1 cellular context compared by ENCODE assay signal in the genomic region with DNA sequence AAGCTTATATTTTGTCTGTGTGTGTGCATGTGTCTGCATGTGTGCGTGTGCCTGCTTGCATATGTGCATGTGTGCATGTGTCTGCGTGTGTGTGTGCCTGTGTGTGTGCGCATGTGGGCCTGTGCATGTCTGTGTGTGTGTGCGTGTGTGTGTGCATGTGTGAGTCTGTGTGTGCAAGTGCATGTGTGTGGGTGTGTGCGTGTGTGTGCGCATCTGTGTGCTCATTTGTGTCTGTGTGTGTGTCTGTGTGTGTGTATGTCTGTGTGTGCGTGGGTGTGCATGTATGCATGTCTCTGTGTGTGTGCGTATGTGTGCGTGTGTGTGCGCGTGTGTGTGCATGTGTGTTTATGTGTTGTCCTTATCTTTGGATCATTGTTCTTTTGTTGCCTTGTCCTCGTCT.
A peak's percentile ranks its signal among the peaks of the same experiment; 100 is the strongest.
TF ChIP-seq lines count a peak whose summit lies in the region.

No MANE protein-coding gene starts in this region.

TF ChIP-seq in K562, 482 proteins besides CTCF, POLR2A, EP300 and RAD21:
- TF ChIP-seq ELF4 (CRISPR knock-in tag; IDR thresholded peaks at IDR 0.05) (0 out of 2 replicates have a peak, but pooled peaks have one; percentile 30), MCM3 (IDR thresholded peaks at IDR 0.05) (0 out of 2 replicates have a peak, but pooled peaks have one; percentile 24), ZNF146 (CRISPR knock-in tag; IDR thresholded peaks at IDR 0.05; ENCODE audit: unreplicated experiment) (no peak)
